In genomic region chr9:100575765-100576368, GRCh38 we compare ENCODE assay signal across 1 cellular context.
TF ChIP-seq lines count a peak whose summit lies in the region.

No MANE protein-coding gene starts in this region.

TF ChIP-seq in IMR-90, 13 proteins besides CTCF, POLR2A, EP300 and RAD21 (continued from another document):
- no peak for TF ChIP-seq ELK1 (IDR thresholded peaks at IDR 0.05; ENCODE audit: borderline replicate concordance, low read depth, low read length)
